In genomic region chr9:81855538-81855937, GRCh38 we compare ENCODE assay signal across 23 cellular contexts.
A peak's percentile ranks its signal among the peaks of the same experiment; 100 is the strongest.
DNase-seq lines count a peak whose midpoint lies in the region; ATAC-seq and TF ChIP-seq lines count a peak whose summit lies in the region.
"Had no signal": no experiment of that assay in that cellular context is flagged by ENCODE, and none has a peak within 500 bp of the region (broad histone marks: within the 10 kb centered on the region; RNA-seq: fewer than 3 reads in every experiment).

No MANE protein-coding gene starts in this region.

- H3K4me3 ChIP-seq in BJ (ENCODE audit: low read depth, low read length) (no peak overlapping the region), astrocyte of the spinal cord (ENCODE audit: low read depth, low read length) (no peak overlapping the region)
- H3K4me3 ChIP-seq: smooth muscle cell, thyroid gland had no signal

- H3K27me3 ChIP-seq in BJ (ENCODE audit: control insufficient read depth, insufficient read depth, low read length): 0 out of 2 replicates have a peak, but pooled peaks cover 2% of the 10 kb centered on the region
- H3K27me3 ChIP-seq: thyroid gland had no signal

- no peaks in the 10 kb centered on the region for H3K36me3 ChIP-seq in BJ (ENCODE audit: control insufficient read depth, insufficient read depth, low read length)
- H3K36me3 ChIP-seq: thyroid gland had no signal

- DNase-seq in BJ (ENCODE audit: low read depth) (peak; percentile 32), HT1080 (ENCODE audit: low read depth) (peak; percentile 63), astrocyte of the spinal cord (ENCODE audit: low read depth, low spot score) (peak; percentile 29), iris pigment epithelial cell (ENCODE audit: low read depth) (peak; percentile 92), T-helper 2 cell (no peak), NCI-H1694 (lab: John Stamatoyannopoulos, UW) (no peak)
- no peak for DNase-seq in effector CD8-positive, alpha-beta T cell (lab: John Stamatoyannopoulos, UW)
- DNase-seq: activated B cell treated with CpG ODN at 0.5 μM for 24 hours; activated CD4-positive, alpha-beta memory T cell treated with anti-CD3 and anti-CD28 coated beads for 36 hours; activated gamma-delta T cell treated with Interleukin-2 at 50 U/mL for 16 hours; effector memory CD8-positive, alpha-beta T cell; GDM1; Karpas-422; left ventricle myocardium superior; NCI-H1105 treated with DMSO at 0.1 percent for 48 hours; NCI-H526; RPMI8226; stimulated activated CD4-positive, alpha-beta T cell treated with anti-CD3 and anti-CD28 coated beads, Interleukin-4, amount 100 ng/mL, for 1 hour; stimulated activated naive CD8-positive, alpha-beta T cell treated with anti-CD3 and anti-CD28 coated beads, Interleukin-15, Interleukin-2, amounts not matched to agents 100 U/mL and 50 U/mL, for 24 hours; T-helper 9 cell; thyroid gland had no signal

- TF ChIP-seq CTCF in BJ (IDR thresholded peaks at IDR 0.05; ENCODE audit: insufficient read depth, low read depth, low read length) (no peak), astrocyte of the spinal cord (IDR thresholded peaks at IDR 0.05; ENCODE audit: low read depth, low read length) (no peak)

- ATAC-seq in HG02623 (IDR thresholded peaks at IDR 0.05; ENCODE audit: unreplicated experiment): no peak
- ATAC-seq: effector memory CD8-positive, alpha-beta T cell; left ventricle myocardium superior; stimulated activated naive CD8-positive, alpha-beta T cell treated with anti-CD3 and anti-CD28 coated beads, Interleukin-15, Interleukin-2, amounts not matched to agents 100 U/mL and 50 U/mL, for 24 hours had no signal

- in situ Hi-C loops in astrocyte of the spinal cord (cut with HindIII; ENCODE audit: low sequenced_read_pairs): no loop called here

- POLR2A ChIA-PET in BJ (lab: Charles Lee): no interaction called here

- CTCF ChIA-PET in BJ (lab: Yijun Ruan, JAX): no interaction called here

Comparison
In these comparisons a context has a peak if more than half of its experiments do, and no peak if none do; other contexts are left out.
1. DNase-seq: peak in BJ (single experiment), HT1080 (single experiment), astrocyte of the spinal cord (single experiment) and iris pigment epithelial cell (single experiment); none in T-helper 2 cell (0 of 5), NCI-H1694 (single experiment) and effector CD8-positive, alpha-beta T cell (single experiment).